In genomic region chrX:109283870-109284269, GRCh38 we compare ENCODE assay signal across 23 cellular contexts.
"Had no signal": no experiment of that assay in that cellular context is flagged by ENCODE, and none has a peak within 500 bp of the region (broad histone marks: within the 10 kb centered on the region; RNA-seq: fewer than 3 reads in every experiment).

No MANE protein-coding gene starts in this region.

- H3K4me3 ChIP-seq: left lung, lung, tibial nerve had no signal

- H3K4me1 Mint-ChIP-seq: activated T-helper 17 cell treated with anti-CD3 and anti-CD28 coated beads, Interleukin-2, amount 50 U/mL, for 72 hours; naive B cell had no signal

- H3K79me2 ChIP-seq: parathyroid adenoma had no signal

- ATAC-seq: activated naive CD4-positive, alpha-beta T cell treated with anti-CD3 and anti-CD28 coated beads, Interleukin-2, amount 50 U/mL, for 72 hours; activated T-helper 17 cell treated with anti-CD3 and anti-CD28 coated beads, Interleukin-2, amount 50 U/mL, for 72 hours; foreskin keratinocyte; left lung; right cardiac atrium; WTC11 had no signal

- DNase-seq: activated CD8-positive, alpha-beta memory T cell treated with anti-CD3 and anti-CD28 coated beads for 24 hours; activated CD8-positive, alpha-beta memory T cell treated with anti-CD3 and anti-CD28 coated beads, Interleukin-2, amount 50 U/mL, for 4 hours; activated T-cell treated with anti-CD3 and anti-CD28 coated beads, Interleukin-2, amount 50 U/mL, for 24 hours; aorta; brain microvascular endothelial cell; caudate nucleus; effector CD8-positive, alpha-beta T cell; foreskin keratinocyte; kidney; left lung; naive B cell; nucleus accumbens; right cardiac atrium; stimulated activated CD4-positive, alpha-beta T cell treated with anti-CD3 and anti-CD28 coated beads, Interleukin-4, amount 100 ng/mL, for 4 hours; substantia nigra had no signal

- H3K27me3 ChIP-seq: brain microvascular endothelial cell, foreskin keratinocyte, left lung had no signal

- H3K27ac ChIP-seq: brain microvascular endothelial cell, foreskin keratinocyte, left lung, parathyroid adenoma, tibial nerve had no signal

- H3K4me3 Mint-ChIP-seq: activated T-cell treated with anti-CD3 and anti-CD28 coated beads, Interleukin-2, amount 50 U/mL, for 24 hours; activated T-helper 17 cell treated with anti-CD3 and anti-CD28 coated beads, Interleukin-2, amount 50 U/mL, for 72 hours; dendritic cell treated with granulocyte-macrophage colony-stimulating factor and Interleukin-4, amounts not matched to agents 40 ng/mL and 50 ng/mL, for 4 days; naive B cell; stimulated activated naive CD8-positive, alpha-beta T cell treated with anti-CD3 and anti-CD28 coated beads, Interleukin-15, Interleukin-2, amounts not matched to agents 100 ng/mL and 50 ng/mL, for 24 hours; WTC11 had no signal

- H3K9me3 Mint-ChIP-seq: activated naive CD4-positive, alpha-beta T cell treated with anti-CD3 and anti-CD28 coated beads, Interleukin-2, amount 50 U/mL, for 72 hours; activated T-cell treated with anti-CD3 and anti-CD28 coated beads, Interleukin-2, amount 50 U/mL, for 24 hours; dendritic cell treated with granulocyte-macrophage colony-stimulating factor and Interleukin-4, amounts not matched to agents 40 ng/mL and 50 ng/mL, for 4 days; stimulated activated naive CD8-positive, alpha-beta T cell treated with anti-CD3 and anti-CD28 coated beads, Interleukin-15, Interleukin-2, amounts not matched to agents 100 ng/mL and 50 ng/mL, for 24 hours had no signal

- H3K9ac ChIP-seq: parathyroid adenoma had no signal

- H3K27ac Mint-ChIP-seq: activated naive CD4-positive, alpha-beta T cell treated with anti-CD3 and anti-CD28 coated beads, Interleukin-2, amount 50 U/mL, for 72 hours; activated T-cell treated with anti-CD3 and anti-CD28 coated beads, Interleukin-2, amount 50 U/mL, for 24 hours; activated T-helper 17 cell treated with anti-CD3 and anti-CD28 coated beads, Interleukin-2, amount 50 U/mL, for 72 hours; dendritic cell treated with granulocyte-macrophage colony-stimulating factor and Interleukin-4, amounts not matched to agents 40 ng/mL and 50 ng/mL, for 4 days; naive B cell; stimulated activated naive CD8-positive, alpha-beta T cell treated with anti-CD3 and anti-CD28 coated beads, Interleukin-15, Interleukin-2, amounts not matched to agents 100 ng/mL and 50 ng/mL, for 24 hours; WTC11 had no signal

- H2AFZ ChIP-seq: parathyroid adenoma had no signal

- H3K9me3 ChIP-seq: left lung, tibial nerve had no signal

- H3K36me3 Mint-ChIP-seq: activated naive CD4-positive, alpha-beta T cell treated with anti-CD3 and anti-CD28 coated beads, Interleukin-2, amount 50 U/mL, for 72 hours; naive B cell; WTC11 had no signal

- H3K36me3 ChIP-seq: brain microvascular endothelial cell, left lung, tibial nerve had no signal

- H3K4me1 ChIP-seq: foreskin keratinocyte, left lung, parathyroid adenoma had no signal

- H3K27me3 Mint-ChIP-seq: activated T-helper 17 cell treated with anti-CD3 and anti-CD28 coated beads, Interleukin-2, amount 50 U/mL, for 72 hours; naive B cell; stimulated activated naive CD8-positive, alpha-beta T cell treated with anti-CD3 and anti-CD28 coated beads, Interleukin-15, Interleukin-2, amounts not matched to agents 100 ng/mL and 50 ng/mL, for 24 hours had no signal
